Comparison of ENCODE assay signal across 8 cellular contexts in the genomic region with DNA sequence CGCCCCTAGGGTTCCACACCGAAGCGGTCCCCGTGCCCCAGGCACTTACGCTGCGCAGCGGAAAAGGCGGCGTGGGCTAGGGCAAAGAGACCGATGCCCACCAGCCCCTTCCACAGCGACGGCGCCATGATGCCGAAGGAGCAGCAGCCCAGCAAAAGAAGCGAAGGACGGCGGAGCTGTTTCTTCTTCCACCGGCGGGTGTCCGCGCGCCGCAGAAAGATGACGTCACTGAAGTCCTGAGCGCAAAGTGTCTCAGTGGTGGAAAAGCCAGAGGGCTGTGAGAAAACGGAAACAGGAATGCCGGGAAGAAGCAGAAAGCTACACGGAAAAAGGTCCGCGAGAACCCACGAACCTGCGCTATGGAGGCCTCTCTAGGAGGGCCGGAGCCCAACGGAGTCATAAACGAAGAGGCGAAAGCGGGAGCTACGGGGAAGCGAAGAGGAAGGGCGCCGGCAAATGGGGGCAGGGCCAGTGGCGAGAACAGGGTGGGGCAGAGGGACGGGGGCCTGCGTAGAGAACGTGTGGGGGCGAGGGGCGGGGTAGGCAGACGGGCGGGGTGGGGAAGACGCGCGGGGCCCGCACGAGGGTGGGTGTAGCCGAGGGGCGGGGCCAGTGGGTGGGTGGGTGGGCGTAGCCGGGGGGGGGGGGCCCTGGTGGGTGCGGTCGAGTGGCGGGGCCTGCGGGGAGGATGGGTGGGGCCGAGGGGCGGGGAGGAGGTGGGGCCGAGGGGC. TPM values are rescaled to one million over a fixed set of nuclear protein-coding genes. Genes with fewer than 3 reads are reported as not detected.
DNase-seq lines count a peak whose midpoint lies in the region; ATAC-seq and TF ChIP-seq lines count a peak whose summit lies in the region.

MMGT1 (minus strand) TSS at position 441 of the 731 bp plus-strand sequence; CDS start at position 128, 313 bp downstream.

- H3K27me3 Mint-ChIP-seq in natural killer cell treated with Interleukin-12 subunit alpha and Interleukin-12 subunit beta and Interleukin-15 and Interleukin-18, amount 100 ng/mL, for 72 hours, result no peaks in the 10 kb centered on the region

- H3K36me3 Mint-ChIP-seq in natural killer cell treated with Interleukin-12 subunit alpha and Interleukin-12 subunit beta and Interleukin-15 and Interleukin-18, amount 100 ng/mL, for 72 hours, result no peaks in the 10 kb centered on the region

- H3K27me3 ChIP-seq in DOHH2 (ENCODE audit: control insufficient read depth, low read length), result no peaks in the 10 kb centered on the region
- no peaks in the 10 kb centered on the region for H3K27me3 ChIP-seq in Loucy (ENCODE audit: insufficient read depth, low read length, poor library complexity, severe bottlenecking)

- TF ChIP-seq POLR2A in Raji (IDR thresholded peaks at IDR 0.05; ENCODE audit: insufficient read depth, low read depth, low read length), result 0 out of 2 replicates have a peak, but pooled peaks have one; percentile 44

- peak within 1 kb of the TSS; percentile 61 for H3K27ac ChIP-seq in DOHH2 (ENCODE audit: low read depth, low read length)

- TF ChIP-seq CTCF in DOHH2 (IDR thresholded peaks at IDR 0.05; ENCODE audit: low read depth, low read length, poor library complexity, severe bottlenecking) (no peak), Loucy (conservative IDR thresholded peaks at IDR 0.05; ENCODE audit: low read length) (no peak), fibroblast of pulmonary artery (IDR thresholded peaks at IDR 0.05; ENCODE audit: low read length, missing control alignments) (no peak)

- peaks cover 18 to 20% of the 10 kb centered on the region in 2 donors for H3K4me1 Mint-ChIP-seq in natural killer cell treated with Interleukin-12 subunit alpha and Interleukin-12 subunit beta and Interleukin-15 and Interleukin-18, amount 100 ng/mL, for 72 hours (ENCODE audit: low read depth in 2 of 2)

- no peaks in the 10 kb centered on the region for H3K9me3 ChIP-seq in DOHH2 (ENCODE audit: control insufficient read depth, insufficient read depth, low read length)
- H3K9me3 ChIP-seq in Loucy (ENCODE audit: insufficient read depth, low read depth, low read length), result no peaks in the 10 kb centered on the region

- H3K9ac ChIP-seq in Loucy (ENCODE audit: low read depth, low read length, poor library complexity, severe bottlenecking), result peak within 1 kb of the TSS; percentile 87

- H3K36me3 ChIP-seq in DOHH2 (ENCODE audit: control insufficient read depth, low read length) (0 out of 2 replicates have a peak, but pooled peaks cover 2% of the 10 kb centered on the region), Loucy (ENCODE audit: insufficient read depth, low read length) (no peaks in the 10 kb centered on the region)

- no peaks in the 10 kb centered on the region for H3F3A ChIP-seq in DOHH2 (ENCODE audit: control insufficient read depth, insufficient read depth)
- H3F3A ChIP-seq in Loucy (ENCODE audit: low read depth), result no peaks in the 10 kb centered on the region

- H3K9me3 Mint-ChIP-seq in natural killer cell treated with Interleukin-12 subunit alpha and Interleukin-12 subunit beta and Interleukin-15 and Interleukin-18, amount 100 ng/mL, for 72 hours, result no peaks in the 10 kb centered on the region

- H3K9me2 ChIP-seq in DOHH2 (replicated peaks; ENCODE audit: control insufficient read depth, low read length), result no peaks in the 10 kb centered on the region
- no peaks in the 10 kb centered on the region for H3K9me2 ChIP-seq in Loucy (replicated peaks; ENCODE audit: low read depth, low read length)

- H4K20me1 ChIP-seq in DOHH2 (ENCODE audit: control insufficient read depth, insufficient read depth, low read depth, low read length) (no peaks in the 10 kb centered on the region), Loucy (ENCODE audit: insufficient read depth, low read length, poor library complexity, severe bottlenecking) (peaks cover 10% of the 10 kb centered on the region)

- ATAC-seq in natural killer cell treated with Interleukin-12 subunit alpha and Interleukin-12 subunit beta and Interleukin-15 and Interleukin-18, amount 100 ng/mL, for 72 hours, result peak; percentile 93 to 95

- peak within 1 kb of the TSS; percentile 99 for H3K4me3 Mint-ChIP-seq in natural killer cell treated with Interleukin-12 subunit alpha and Interleukin-12 subunit beta and Interleukin-15 and Interleukin-18, amount 100 ng/mL, for 72 hours

- H3K4me3 ChIP-seq in DOHH2 (ENCODE audit: low read length), result peak within 1 kb of the TSS; percentile 94
- peak within 1 kb of the TSS; percentile 93 for H3K4me3 ChIP-seq in Loucy (ENCODE audit: low read length, poor library complexity, severe bottlenecking)
- peak within 1 kb of the TSS; percentile 86 for H3K4me3 ChIP-seq in fibroblast of pulmonary artery (replicated peaks; ENCODE audit: low read depth, low read length)

- DNase-seq in H4 (ENCODE audit: low spot score) (peak; percentile 68), fibroblast of pulmonary artery (ENCODE audit: low read depth) (peak; percentile 84)
- peak; percentile 69 for DNase-seq in activated T-helper 9 cell treated with anti-CD3 and anti-CD28 coated beads, Interleukin-2, amount 50 U/mL, for 16 hours (ENCODE audit: low read depth)
- DNase-seq in natural killer cell treated with Interleukin-12 subunit alpha and Interleukin-12 subunit beta and Interleukin-15 and Interleukin-18, amount 100 ng/mL, for 72 hours (ENCODE audit: low spot score), result peak; percentile 83
- DNase-seq in stimulated activated naive CD4-positive, alpha-beta T cell treated with Interleukin-2 at 50 U/mL for 16 hours (lab: John Stamatoyannopoulos, UW), result peak; percentile 83

- peak within 1 kb of the TSS; percentile 82 for H3K4me2 ChIP-seq in DOHH2 (ENCODE audit: low read length)
- peak within 1 kb of the TSS; percentile 90 for H3K4me2 ChIP-seq in Loucy (ENCODE audit: low read depth, low read length, poor library complexity, severe bottlenecking)

- H3K4me1 ChIP-seq in DOHH2 (ENCODE audit: control insufficient read depth, low read length), result peaks cover 19% of the 10 kb centered on the region
- peaks cover 10% of the 10 kb centered on the region for H3K4me1 ChIP-seq in Loucy (ENCODE audit: insufficient read depth, low read length, poor library complexity, severe bottlenecking)

- peaks cover 31% of the 10 kb centered on the region for H3K79me2 ChIP-seq in DOHH2 (ENCODE audit: control insufficient read depth, low read length)
- H3K79me2 ChIP-seq in Loucy (ENCODE audit: insufficient read depth, low read length), result peaks cover 31% of the 10 kb centered on the region

- peak within 1 kb of the TSS; percentile 89 to 95 for H3K27ac Mint-ChIP-seq in natural killer cell treated with Interleukin-12 subunit alpha and Interleukin-12 subunit beta and Interleukin-15 and Interleukin-18, amount 100 ng/mL, for 72 hours

- peak within 1 kb of the TSS; percentile 98 for H2AFZ ChIP-seq in Loucy (ENCODE audit: low read length)

RNA-seq across cellular contexts. Expression of gene MMGT1, which starts in this region (rescaled TPM):
- 24.9 and 32.4 TPM in 2 replicates for total RNA-seq in H4 (2014; rRNA removed; shearing (Covaris generic))
- 10 to 100 TPM; 16.1 to 22.2 TPM for total RNA-seq in natural killer cell treated with Interleukin-12 subunit alpha and Interleukin-12 subunit beta and Interleukin-15 and Interleukin-18, amount 100 ng/mL, for 72 hours

Comparison
In these comparisons a context has a peak if more than half of its experiments do, and no peak if none do; other contexts are left out.
1. Peak in every context shown above with its lines: DNase-seq, ATAC-seq, H3K4me3 ChIP-seq and H3K27ac ChIP-seq.